18 cellular contexts compared by ENCODE assay signal in the genomic region with DNA sequence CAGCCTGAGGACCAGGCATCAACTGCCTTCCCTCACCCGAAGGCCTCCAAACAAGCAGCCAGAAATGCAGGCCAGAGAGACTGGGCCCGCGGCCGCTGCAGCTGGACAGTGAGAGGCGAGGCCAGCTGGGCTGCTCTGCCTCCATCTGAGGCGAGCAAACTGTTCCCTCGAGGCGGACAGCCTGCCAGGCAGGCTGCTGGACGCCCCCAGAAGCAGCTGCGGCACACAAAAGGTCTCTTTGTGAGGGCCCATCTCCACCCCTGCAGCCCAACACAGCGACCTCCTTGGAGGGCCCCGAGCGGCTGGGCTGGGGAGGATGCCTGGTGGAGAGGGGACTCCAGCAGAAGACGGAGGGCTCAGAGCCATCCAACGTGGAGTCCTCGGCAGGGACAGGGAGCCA. TPM values are rescaled to one million over a fixed set of nuclear protein-coding genes. Genes with fewer than 3 reads are reported as not detected.
A peak's percentile ranks its signal among the peaks of the same experiment; 100 is the strongest.
DNase-seq lines count a peak whose midpoint lies in the region; ATAC-seq and TF ChIP-seq lines count a peak whose summit lies in the region.
"Had no signal": no experiment of that assay in that cellular context is flagged by ENCODE, and none has a peak within 500 bp of the region (broad histone marks: within the 10 kb centered on the region; RNA-seq: fewer than 3 reads in every experiment).

No MANE protein-coding gene starts in this region.

- H3K27ac Mint-ChIP-seq in naive thymus-derived CD4-positive, alpha-beta T cell: peak overlapping the region in 3 of 9 donors; percentile 8 to 39 (median 25)
- H3K27ac Mint-ChIP-seq in T-helper 2 cell treated with Interferon-gamma antibody and Interleukin-4, amounts not matched to agents 5 μg/mL and 100 μg/mL, for 36 hours: no peak overlapping the region

- H3K9ac ChIP-seq in colonic mucosa (ENCODE audit: low read depth in 2 of 2, low read length in 2 of 2) (no peak overlapping the region), mesenchymal stem cell (ENCODE audit: low read length) (peak overlapping the region; percentile 21)

- peak overlapping the region; percentile 80 for H2BK120ac ChIP-seq in mesenchymal stem cell (ENCODE audit: low read depth, low read length)

- TF ChIP-seq POLR2A in spleen (IDR thresholded peaks at IDR 0.05) (no peak), right lobe of liver (IDR thresholded peaks at IDR 0.05) (no peak)

- no peak overlapping the region for H2BK5ac ChIP-seq in mesenchymal stem cell (ENCODE audit: low read depth, low read length, poor library complexity, severe bottlenecking)

- peaks cover 39% of the 10 kb centered on the region for H3K79me1 ChIP-seq in mesenchymal stem cell (replicated peaks; ENCODE audit: low read length, poor library complexity, severe bottlenecking)

- H3K4me1 Mint-ChIP-seq in naive thymus-derived CD4-positive, alpha-beta T cell: peaks cover 27 to 51% (median 44%) of the 10 kb centered on the region in 7 donors
- peaks cover 28% of the 10 kb centered on the region for H3K4me1 Mint-ChIP-seq in T-helper 2 cell treated with Interferon-gamma antibody and Interleukin-4, amounts not matched to agents 5 μg/mL and 100 μg/mL, for 36 hours (ENCODE audit: low read depth)

- peak overlapping the region; percentile 20 to 87 for H2BK12ac ChIP-seq in mesenchymal stem cell (ENCODE audit: low read length in 2 of 2)

- peak; percentile 61 for DNase-seq in LHCN-M2 (ENCODE audit: low read depth)
- peak; percentile 40 for DNase-seq in colonic mucosa
- peak; percentile 40 for DNase-seq in mesenchymal stem cell
- DNase-seq in spleen: peak; percentile 71
- no peak for DNase-seq in naive thymus-derived CD4-positive, alpha-beta T cell
- no peak for DNase-seq in right lobe of liver
- no peak for DNase-seq in T-helper 2 cell treated with Interferon-gamma antibody and Interleukin-4, amounts not matched to agents 5 μg/mL and 100 μg/mL, for 36 hours (ENCODE audit: low spot score)
- no peak for DNase-seq in left colon
- DNase-seq: activated CD4-positive, alpha-beta T cell treated with anti-CD3 and anti-CD28 coated beads for 4 hours; effector CD4-positive, alpha-beta T cell; foreskin keratinocyte; NCI-H1417 treated with DMSO at 0.1 percent for 48 hours; PC-3; stimulated activated CD4-positive, alpha-beta T cell treated with anti-CD3 and anti-CD28 coated beads, Interleukin-2, amount 100 ng/mL, for 24 hours; T-cell had no signal

- intact Hi-C loops in colonic mucosa (cut with DNase I) (no loop called here), spleen (cut with DNase I; ENCODE audit: low total_unique reads) (no loop called here), right lobe of liver (cut with DNase I) (no loop called here), left colon (cut with DNase I, micrococcal nuclease) (no loop called here)
- intact Hi-C loops in naive thymus-derived CD4-positive, alpha-beta T cell (cut with micrococcal nuclease): loop anchor here in 1 of 2 donors (5.0 to 10.0 kb wide), 3 partner anchors 39 to 546 kb away; a partner anchor contains a TSS

- no peak for ATAC-seq in naive thymus-derived CD4-positive, alpha-beta T cell
- ATAC-seq in right lobe of liver (no peak), left colon (no peak)
- ATAC-seq: foreskin keratinocyte, GM12878, PC-3, T-cell had no signal

- peak overlapping the region; percentile 88 for H4K91ac ChIP-seq in mesenchymal stem cell (ENCODE audit: low read length)

- peak overlapping the region; percentile 33 to 55 for H3K18ac ChIP-seq in mesenchymal stem cell (ENCODE audit: low read depth in 1 of 2, low read length in 2 of 2)

- CTCF ChIA-PET in naive thymus-derived CD4-positive, alpha-beta T cell (lab: Charles Lee): interaction anchor here (1.0 kb wide), 1 partner anchor 8 kb away, joined by 3 read pairs; no protein-coding TSS in a partner anchor

- H3K27ac ChIP-seq in colonic mucosa: peak overlapping the region; percentile 1
- H3K27ac ChIP-seq in mesenchymal stem cell (ENCODE audit: low read length, poor library complexity, severe bottlenecking): no peak overlapping the region
- peak overlapping the region in 3 of 8 donors; percentile 4 to 41 (median 10) for H3K27ac ChIP-seq in spleen
- H3K27ac ChIP-seq in naive thymus-derived CD4-positive, alpha-beta T cell (ENCODE audit: low read depth, low read length): no peak overlapping the region
- H3K27ac ChIP-seq in right lobe of liver: no peak overlapping the region
- H3K27ac ChIP-seq: foreskin keratinocyte had no signal

- peaks cover 4 to 24% (median 7%) of the 10 kb centered on the region in 5 donors for H3K36me3 Mint-ChIP-seq in naive thymus-derived CD4-positive, alpha-beta T cell
- peaks cover 44% of the 10 kb centered on the region for H3K36me3 Mint-ChIP-seq in T-helper 2 cell treated with Interferon-gamma antibody and Interleukin-4, amounts not matched to agents 5 μg/mL and 100 μg/mL, for 36 hours (ENCODE audit: low read depth)
- H3K36me3 Mint-ChIP-seq: IgD-negative memory B cell had no signal

- WGBS in mesenchymal stem cell: 76% methylated on average over 15 of the region's 16 CpGs
- 83 to 93% (median 91%) methylated on average over 5 to 16 of the region's 16 CpGs for WGBS in spleen, 5 donors
- 80% methylated on average over 1 of the region's 16 CpGs for WGBS in right lobe of liver (ENCODE audit: insufficient coverage, low coverage, low lambda C conversion rate, missing lambda C conversion rate)

- peaks cover 0 to 2% (median 0%) of the 10 kb centered on the region in 5 donors for H3K27me3 Mint-ChIP-seq in naive thymus-derived CD4-positive, alpha-beta T cell
- H3K27me3 Mint-ChIP-seq in T-helper 2 cell treated with Interferon-gamma antibody and Interleukin-4, amounts not matched to agents 5 μg/mL and 100 μg/mL, for 36 hours (ENCODE audit: low read depth): no peaks in the 10 kb centered on the region
- H3K27me3 Mint-ChIP-seq: B cell, IgD-negative memory B cell, T-cell had no signal

- H3K4me3 Mint-ChIP-seq in naive thymus-derived CD4-positive, alpha-beta T cell: peak overlapping the region in 1 of 10 donors; percentile 18
- H3K4me3 Mint-ChIP-seq in T-helper 2 cell treated with Interferon-gamma antibody and Interleukin-4, amounts not matched to agents 5 μg/mL and 100 μg/mL, for 36 hours: no peak overlapping the region
- H3K4me3 Mint-ChIP-seq: B cell had no signal

- peaks cover 0 to 4% (median 0%) of the 10 kb centered on the region in 11 donors for H3K9me3 Mint-ChIP-seq in naive thymus-derived CD4-positive, alpha-beta T cell
- no peaks in the 10 kb centered on the region for H3K9me3 Mint-ChIP-seq in T-helper 2 cell treated with Interferon-gamma antibody and Interleukin-4, amounts not matched to agents 5 μg/mL and 100 μg/mL, for 36 hours
- H3K9me3 Mint-ChIP-seq: IgD-negative memory B cell, T-cell had no signal

- peak overlapping the region; percentile 71 to 72 for H3K4ac ChIP-seq in mesenchymal stem cell (ENCODE audit: low read depth in 1 of 2, low read length in 2 of 2)

- TF ChIP-seq CTCF in colonic mucosa (IDR thresholded peaks at IDR 0.05) (no peak), spleen (IDR thresholded peaks at IDR 0.05 in 8 of 11, conservative IDR thresholded peaks at IDR 0.05 in 3 of 11) (no peak), right lobe of liver (IDR thresholded peaks at IDR 0.05) (no peak)

- H3K4me3 ChIP-seq in colonic mucosa (no peak overlapping the region), mesenchymal stem cell (ENCODE audit: insufficient read depth in 1 of 2, low read depth in 1 of 2, low read length in 2 of 2) (no peak overlapping the region), spleen (no peak overlapping the region), right lobe of liver (no peak overlapping the region)
- H3K4me3 ChIP-seq in naive thymus-derived CD4-positive, alpha-beta T cell (ENCODE audit: low read length): no peak overlapping the region
- H3K4me3 ChIP-seq: GM12878 had no signal

- H3K14ac ChIP-seq in mesenchymal stem cell (ENCODE audit: low read length in 2 of 2): peak overlapping the region in 1 of 2 experiments; percentile 61

- H3K4me1 ChIP-seq in colonic mucosa (no peaks in the 10 kb centered on the region), mesenchymal stem cell (ENCODE audit: control insufficient read depth, insufficient read depth, low read depth, low read length) (peaks cover 25% of the 10 kb centered on the region), spleen (peaks cover 13 to 80% (median 45%) of the 10 kb centered on the region in 6 donors), right lobe of liver (no peaks in the 10 kb centered on the region)
- H3K4me1 ChIP-seq in naive thymus-derived CD4-positive, alpha-beta T cell (ENCODE audit: control insufficient read depth in 2 of 2, insufficient read depth in 2 of 2, low read length in 2 of 2): peaks cover 26 to 29% of the 10 kb centered on the region in 2 donors
- H3K4me1 ChIP-seq: foreskin keratinocyte had no signal

- H3K9me3 ChIP-seq in colonic mucosa (no peaks in the 10 kb centered on the region), mesenchymal stem cell (ENCODE audit: control insufficient read depth, low read length) (no peaks in the 10 kb centered on the region), spleen (no peaks in the 10 kb centered on the region), right lobe of liver (no peaks in the 10 kb centered on the region)
- H3K9me3 ChIP-seq in naive thymus-derived CD4-positive, alpha-beta T cell (ENCODE audit: control insufficient read depth in 2 of 3, low read length in 3 of 3): no peaks in the 10 kb centered on the region

- no peak overlapping the region for H2AFZ ChIP-seq in mesenchymal stem cell (ENCODE audit: low read depth, low read length)

- no peak overlapping the region for H2AK5ac ChIP-seq in mesenchymal stem cell (ENCODE audit: low read length, severe bottlenecking)

- H3K23ac ChIP-seq in mesenchymal stem cell (ENCODE audit: low read length in 2 of 2): no peak overlapping the region

- peak overlapping the region; percentile 30 for H2BK15ac ChIP-seq in mesenchymal stem cell (ENCODE audit: low read depth, poor library complexity, severe bottlenecking)

- no peaks in the 10 kb centered on the region for H3K27me3 ChIP-seq in colonic mucosa
- no peaks in the 10 kb centered on the region for H3K27me3 ChIP-seq in mesenchymal stem cell (ENCODE audit: control insufficient read depth in 1 of 2, insufficient read depth in 1 of 2, low read length in 2 of 2)
- no peaks in the 10 kb centered on the region for H3K27me3 ChIP-seq in spleen (replicated peaks in 1 of 7)
- H3K27me3 ChIP-seq in naive thymus-derived CD4-positive, alpha-beta T cell (ENCODE audit: control insufficient read depth in 2 of 2, insufficient read depth in 2 of 2, low read length in 2 of 2): no peaks in the 10 kb centered on the region
- H3K27me3 ChIP-seq in right lobe of liver: no peaks in the 10 kb centered on the region
- H3K27me3 ChIP-seq: foreskin keratinocyte had no signal

- no peak overlapping the region for H4K8ac ChIP-seq in mesenchymal stem cell (ENCODE audit: low read length)

- H3K36me3 ChIP-seq in colonic mucosa (no peaks in the 10 kb centered on the region), mesenchymal stem cell (ENCODE audit: control insufficient read depth in 1 of 2, insufficient read depth in 2 of 2, low read depth in 1 of 2, low read length in 2 of 2) (peaks cover 18 to 40% of the 10 kb centered on the region in 2 experiments), spleen (peaks cover 0 to 71% (median 62%) of the 10 kb centered on the region in 6 donors), right lobe of liver (peaks cover 0 to 14% (median 0%) of the 10 kb centered on the region in 4 donors)
- H3K36me3 ChIP-seq in naive thymus-derived CD4-positive, alpha-beta T cell (ENCODE audit: control insufficient read depth in 2 of 3, insufficient read depth in 3 of 3, low read length in 3 of 3): peaks cover 18 to 66% (median 26%) of the 10 kb centered on the region in 3 experiments

- POLR2A ChIA-PET in naive thymus-derived CD4-positive, alpha-beta T cell (lab: Charles Lee): interaction anchor here (0.8 kb wide), 1 partner anchor 9 kb away, joined by 3 read pairs; no protein-coding TSS in a partner anchor

- H3K4me2 ChIP-seq in mesenchymal stem cell (ENCODE audit: low read length, poor library complexity, severe bottlenecking): no peak overlapping the region

RNA-seq across cellular contexts. Expression of a gene that starts 4.7 kb away (rescaled TPM):
- 23.7 and 34.8 TPM in 2 replicates for total RNA-seq in LHCN-M2 (2014; rRNA removed)
- 14.7 TPM for polyA plus RNA-seq in LHCN-M2 (2012)
- total RNA-seq in colonic mucosa: 10 to 100 TPM; 37.2 to 55.9 TPM
- 25.5 TPM for polyA plus RNA-seq in mesenchymal stem cell (2013, experiment 1 of 2)
- polyA plus RNA-seq in mesenchymal stem cell (2013, experiment 2 of 2): 22.1 TPM
- 100 to 1,000 TPM in 6 of 7 donors, 10 to 100 TPM in 1; 89.9 to 177 (median 149) TPM for total RNA-seq in spleen
- 10 to 100 TPM; 29.7 to 70.6 (median 50.5) TPM for polyA plus RNA-seq in spleen
- 100 to 1,000 TPM; 114 to 572 (median 165) TPM for total RNA-seq in naive thymus-derived CD4-positive, alpha-beta T cell
- 10 to 100 TPM; 29.6 to 62.5 TPM for polyA plus RNA-seq in naive thymus-derived CD4-positive, alpha-beta T cell
- 10 to 100 TPM in 5 of 6 experiments, 1 to 10 TPM in 1; 7.8 to 22.9 (median 13.3) TPM for total RNA-seq in right lobe of liver
- 10 to 100 TPM; 43.9 to 48.0 TPM for total RNA-seq in left colon

RNA-seq across cellular contexts. Expression of a gene that starts 14.0 kb away (rescaled TPM):
- total RNA-seq in LHCN-M2 (2014; rRNA removed) (64.2 and 69.4 TPM in 2 replicates), colonic mucosa (10 to 100 TPM; 48.3 to 76.1 TPM), spleen (10 to 100 TPM; 30.0 to 47.6 (median 35.5) TPM), right lobe of liver (100 to 1,000 TPM in 2 of 6 experiments, 10 to 100 TPM in 4; 36.4 to 110 (median 49.0) TPM), left colon (10 to 100 TPM; 43.6 to 56.7 TPM)
- polyA plus RNA-seq in LHCN-M2 (2012): 28.1 TPM
- polyA plus RNA-seq in mesenchymal stem cell (2013, experiment 1 of 2): 27.3 TPM
- polyA plus RNA-seq in mesenchymal stem cell (2013, experiment 2 of 2): 27.3 TPM
- polyA plus RNA-seq in spleen: 10 to 100 TPM; 16.9 to 36.7 (median 20.7) TPM
- 10 to 100 TPM; 33.6 to 79.8 (median 70.5) TPM for total RNA-seq in naive thymus-derived CD4-positive, alpha-beta T cell
- 10 to 100 TPM; 42.4 to 73.0 TPM for polyA plus RNA-seq in naive thymus-derived CD4-positive, alpha-beta T cell

RNA-seq across cellular contexts. Expression of a gene that starts 40.0 kb away (rescaled TPM):
- total RNA-seq in LHCN-M2 (2014; rRNA removed) (7.1 and 12.5 TPM in 2 replicates), colonic mucosa (1 to 10 TPM; 2.7 to 4.1 TPM), spleen (10 to 100 TPM in 5 of 7 donors, 1 to 10 TPM in 2; 7.4 to 24.9 (median 15.6) TPM), right lobe of liver (10 to 100 TPM; 13.5 to 22.9 (median 16.8) TPM), left colon (1 to 10 TPM; 2.2 to 4.8 TPM)
- 19.7 TPM for polyA plus RNA-seq in LHCN-M2 (2012)
- polyA plus RNA-seq in mesenchymal stem cell (2013, experiment 1 of 2): 127 TPM
- 127 TPM for polyA plus RNA-seq in mesenchymal stem cell (2013, experiment 2 of 2)
- 1 to 10 TPM; 2.0 to 6.3 (median 5.2) TPM for polyA plus RNA-seq in spleen
- total RNA-seq in naive thymus-derived CD4-positive, alpha-beta T cell: 1 to 10 TPM in 1 of 5 experiments, under 1 TPM in 3, not detected in 1; 0.24 to 1.3 (median 0.45) TPM
- under 1 TPM; 0.13 to 0.18 TPM for polyA plus RNA-seq in naive thymus-derived CD4-positive, alpha-beta T cell

Comparison
In these comparisons a context has a peak if more than half of its experiments do, and no peak if none do; other contexts are left out.
1. DNase-seq: peak in LHCN-M2 (single experiment), colonic mucosa (single experiment), mesenchymal stem cell (single experiment) and spleen (single experiment); none in naive thymus-derived CD4-positive, alpha-beta T cell (0 of 9), right lobe of liver (0 of 3), T-helper 2 cell treated with Interferon-gamma antibody and Interleukin-4, amounts not matched to agents 5 μg/mL and 100 μg/mL, for 36 hours (single experiment) and left colon (0 of 2).